Comparison of ENCODE assay signal across 8 cellular contexts in genomic region chr13:35978607-35979316, GRCh38.
DNase-seq lines count a peak whose midpoint lies in the region; ATAC-seq, FAIRE-seq and TF ChIP-seq lines count a peak whose summit lies in the region.

No MANE protein-coding gene starts in this region.

- intact Hi-C loops in esophagus muscularis mucosa (cut with DNase I), result loop anchor here (1.0 to 10.0 kb wide), 2 partner anchors 297 to 756 kb away; no protein-coding TSS in a partner anchor

- H3K4me2 ChIP-seq in neural cell (ENCODE audit: low read length), result no peak overlapping the region

- H3K4me1 ChIP-seq in BE2C (peaks cover 1% of the 10 kb centered on the region), esophagus muscularis mucosa (peaks cover 4 to 20% (median 16%) of the 10 kb centered on the region in 4 donors)

- DNase-seq in BE2C (no peak), GM12891 (ENCODE audit: insufficient read length, low spot score) (peak; percentile 17), LoVo (ENCODE audit: low spot score) (peak; percentile 10), esophagus muscularis mucosa (ENCODE audit: extremely low spot score) (no peak)

- peak overlapping the region; percentile 70 to 82 (median 76) for H3K27ac ChIP-seq in esophagus muscularis mucosa (replicated peaks in 1 of 4)
- H3K27ac ChIP-seq in neural cell (ENCODE audit: low read length), result peak overlapping the region; percentile 81

- peak; percentile 98 for TF ChIP-seq RAD21 in neural cell (conservative IDR thresholded peaks at IDR 0.05)

- H2AFZ ChIP-seq in neural cell (ENCODE audit: low read depth, low read length), result no peak overlapping the region

- H3K9me2 ChIP-seq in neural cell (ENCODE audit: insufficient read depth, low read length), result no peaks in the 10 kb centered on the region

- H4K20me1 ChIP-seq in neural cell (ENCODE audit: insufficient read depth), result no peaks in the 10 kb centered on the region

- H3K36me3 ChIP-seq in BE2C (no peaks in the 10 kb centered on the region), esophagus muscularis mucosa (no peaks in the 10 kb centered on the region), neural cell (ENCODE audit: insufficient read depth, low read length) (peaks cover 4% of the 10 kb centered on the region)

- no peaks in the 10 kb centered on the region for H3K27me3 ChIP-seq in BE2C
- H3K27me3 ChIP-seq in esophagus muscularis mucosa, result no peaks in the 10 kb centered on the region
- no peaks in the 10 kb centered on the region for H3K27me3 ChIP-seq in neural cell (ENCODE audit: insufficient read depth, low read depth, low read length)

- peaks cover 34% of the 10 kb centered on the region for H3K79me2 ChIP-seq in neural cell (replicated peaks; ENCODE audit: insufficient read depth, low read length)

- ATAC-seq in SK-N-SH treated with all-trans-retinoic acid at 6 μM for 48 hours (peak; percentile 72), HG02840 (IDR thresholded peaks at IDR 0.05; ENCODE audit: low FRiP score, unreplicated experiment) (no peak), HG02588 (IDR thresholded peaks at IDR 0.05; ENCODE audit: unreplicated experiment) (no peak)

- H3K9me3 ChIP-seq in BE2C, result no peaks in the 10 kb centered on the region; the same call in 1 of the 2 replicates
- H3K9me3 ChIP-seq in esophagus muscularis mucosa, result no peaks in the 10 kb centered on the region
- no peaks in the 10 kb centered on the region for H3K9me3 ChIP-seq in neural cell (ENCODE audit: low read length)

- WGBS in esophagus muscularis mucosa, result 32% methylated on average over 10 of the region's 10 CpGs

- no peak for TF ChIP-seq EP300 in esophagus muscularis mucosa (IDR thresholded peaks at IDR 0.05)
- TF ChIP-seq EP300 in neural cell (conservative IDR thresholded peaks at IDR 0.05; ENCODE audit: poor library complexity, severe bottlenecking), result peak; percentile 55

- peaks cover 13% of the 10 kb centered on the region for H3F3A ChIP-seq in neural cell (ENCODE audit: insufficient read depth, low read length, poor library complexity, severe bottlenecking)

- no peak for TF ChIP-seq POLR2A in GM12891 (IDR thresholded peaks at IDR 0.05; ENCODE audit: low read depth, low read length)
- TF ChIP-seq POLR2A in esophagus muscularis mucosa (IDR thresholded peaks at IDR 0.05; ENCODE audit: low read depth), result no peak

- FAIRE-seq in GM12891 (lab: Jason Lieb, UNC), result peak; percentile 71

- H3K4me3 ChIP-seq in BE2C (ENCODE audit: low read depth, low read length) (no peak overlapping the region), esophagus muscularis mucosa (no peak overlapping the region), neural cell (ENCODE audit: low read length) (peak overlapping the region; percentile 26)

- peak overlapping the region; percentile 39 for H3K9ac ChIP-seq in neural cell (ENCODE audit: low read length)

- TF ChIP-seq CTCF in BE2C (IDR thresholded peaks at IDR 0.05; ENCODE audit: low read depth, low read length) (peak; percentile 77), esophagus muscularis mucosa (IDR thresholded peaks at IDR 0.05) (peak; percentile 78 to 84 (median 82)), neural cell (IDR thresholded peaks at IDR 0.05; ENCODE audit: poor library complexity, severe bottlenecking) (peak; percentile 95)

TF ChIP-seq in GM12891, 5 proteins besides CTCF, POLR2A, EP300 and RAD21:
- TF ChIP-seq POLR2AphosphoS5 (IDR thresholded peaks at IDR 0.05; ENCODE audit: low read depth, low read length), result no peak

TF ChIP-seq in SK-N-SH treated with all-trans-retinoic acid at 6 μM for 48 hours, 23 proteins besides CTCF, POLR2A, EP300 and RAD21:
- TF ChIP-seq ZNF565 (CRISPR knock-in tag; conservative IDR thresholded peaks at IDR 0.05; ENCODE audit: low read depth), result no peak

TF ChIP-seq in neural cell, 6 proteins besides CTCF, POLR2A, EP300 and RAD21:
- TF ChIP-seq, protein P1, sequence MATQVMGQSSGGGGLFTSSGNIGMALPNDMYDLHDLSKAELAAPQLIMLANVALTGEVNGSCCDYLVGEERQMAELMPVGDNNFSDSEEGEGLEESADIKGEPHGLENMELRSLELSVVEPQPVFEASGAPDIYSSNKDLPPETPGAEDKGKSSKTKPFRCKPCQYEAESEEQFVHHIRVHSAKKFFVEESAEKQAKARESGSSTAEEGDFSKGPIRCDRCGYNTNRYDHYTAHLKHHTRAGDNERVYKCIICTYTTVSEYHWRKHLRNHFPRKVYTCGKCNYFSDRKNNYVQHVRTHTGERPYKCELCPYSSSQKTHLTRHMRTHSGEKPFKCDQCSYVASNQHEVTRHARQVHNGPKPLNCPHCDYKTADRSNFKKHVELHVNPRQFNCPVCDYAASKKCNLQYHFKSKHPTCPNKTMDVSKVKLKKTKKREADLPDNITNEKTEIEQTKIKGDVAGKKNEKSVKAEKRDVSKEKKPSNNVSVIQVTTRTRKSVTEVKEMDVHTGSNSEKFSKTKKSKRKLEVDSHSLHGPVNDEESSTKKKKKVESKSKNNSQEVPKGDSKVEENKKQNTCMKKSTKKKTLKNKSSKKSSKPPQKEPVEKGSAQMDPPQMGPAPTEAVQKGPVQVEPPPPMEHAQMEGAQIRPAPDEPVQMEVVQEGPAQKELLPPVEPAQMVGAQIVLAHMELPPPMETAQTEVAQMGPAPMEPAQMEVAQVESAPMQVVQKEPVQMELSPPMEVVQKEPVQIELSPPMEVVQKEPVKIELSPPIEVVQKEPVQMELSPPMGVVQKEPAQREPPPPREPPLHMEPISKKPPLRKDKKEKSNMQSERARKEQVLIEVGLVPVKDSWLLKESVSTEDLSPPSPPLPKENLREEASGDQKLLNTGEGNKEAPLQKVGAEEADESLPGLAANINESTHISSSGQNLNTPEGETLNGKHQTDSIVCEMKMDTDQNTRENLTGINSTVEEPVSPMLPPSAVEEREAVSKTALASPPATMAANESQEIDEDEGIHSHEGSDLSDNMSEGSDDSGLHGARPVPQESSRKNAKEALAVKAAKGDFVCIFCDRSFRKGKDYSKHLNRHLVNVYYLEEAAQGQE (IDR thresholded peaks at IDR 0.05; ENCODE audit: borderline replicate concordance), result no peak
- TF ChIP-seq SMC3 (conservative IDR thresholded peaks at IDR 0.05; ENCODE audit: poor library complexity) (peak; percentile 94), MXI1 (conservative IDR thresholded peaks at IDR 0.05; ENCODE audit: poor library complexity, severe bottlenecking) (peak; percentile 36)

Comparison
In these comparisons a context has a peak if more than half of its experiments do, and no peak if none do; other contexts are left out.
1. DNase-seq: peak in GM12891 (single experiment) and LoVo (single experiment); none in BE2C (single experiment) and esophagus muscularis mucosa (single experiment).
2. Peak in every context shown above with its lines, with median percentiles within 50 percentile points of each other: CTCF ChIP-seq.